Comparison of ENCODE assay signal across 22 cellular contexts in the genomic region with DNA sequence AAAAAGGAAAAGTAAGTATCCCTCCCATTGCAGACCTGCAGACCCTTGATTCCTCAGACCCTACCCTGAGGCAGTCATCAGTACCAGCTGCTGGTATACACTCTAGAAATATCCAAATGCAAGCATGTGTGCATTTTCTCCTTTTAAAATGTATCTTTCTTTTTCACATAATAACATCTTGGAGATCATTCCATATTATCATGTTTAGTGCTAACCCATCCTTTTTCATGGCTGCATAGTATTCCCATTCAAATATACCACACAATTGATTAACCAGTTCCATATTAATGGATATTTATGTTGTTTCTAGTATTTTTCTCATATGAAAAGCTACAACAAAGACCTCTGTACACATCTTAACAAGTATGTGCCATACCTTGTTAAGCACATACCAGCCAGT.
"Had no signal": no experiment of that assay in that cellular context is flagged by ENCODE, and none has a peak within 500 bp of the region (broad histone marks: within the 10 kb centered on the region; RNA-seq: fewer than 3 reads in every experiment).

No MANE protein-coding gene starts in this region.

- H3K27ac ChIP-seq: colonic mucosa, esophagus muscularis mucosa, foreskin keratinocyte, hepatocyte, lower lobe of right lung had no signal

- H2AFZ ChIP-seq: hepatocyte had no signal

- H3K4me3 ChIP-seq: colonic mucosa, esophagus muscularis mucosa, gastroesophageal sphincter, heart left ventricle, hepatocyte, left lung, lower lobe of right lung had no signal

- H3K36me3 ChIP-seq: colonic mucosa, esophagus muscularis mucosa, gastroesophageal sphincter, heart left ventricle, left lung, lower lobe of right lung had no signal

- H3K4me2 ChIP-seq: hepatocyte had no signal

- H3K4me1 ChIP-seq: colonic mucosa, foreskin keratinocyte, left lung had no signal

- DNase-seq: colonic mucosa; cortex of kidney; effector CD8-positive, alpha-beta T cell; effector memory CD8-positive, alpha-beta T cell; foreskin keratinocyte; heart left ventricle; hypothalamus; immature natural killer cell; islet precursor cell; kidney; kidney glomerular epithelial cell; left lung; left ventricle myocardium superior; lower lobe of right lung; mesenchymal stem cell; midbrain; naive thymus-derived CD4-positive, alpha-beta T cell had no signal

- ATAC-seq: effector memory CD8-positive, alpha-beta T cell; foreskin keratinocyte; gastroesophageal sphincter; heart left ventricle; left ventricle myocardium superior; lower lobe of right lung; naive thymus-derived CD4-positive, alpha-beta T cell had no signal

- H3K27me3 ChIP-seq: colonic mucosa, esophagus muscularis mucosa, foreskin keratinocyte, gastroesophageal sphincter, heart left ventricle, hepatocyte, left lung had no signal

- H3K9me3 ChIP-seq: colonic mucosa, gastroesophageal sphincter, left lung, lower lobe of right lung had no signal

- H3K79me2 ChIP-seq: hepatocyte had no signal

- FAIRE-seq: endometrium, frontal cortex, kidney had no signal
